ENCODE assay signal across 27 cellular contexts in genomic region chr4:48147621-48148020, GRCh38. TPM values are rescaled to one million over a fixed set of nuclear protein-coding genes. Genes with fewer than 3 reads are reported as not detected.
"Had no signal": no experiment of that assay in that cellular context is flagged by ENCODE, and none has a peak within 500 bp of the region (broad histone marks: within the 10 kb centered on the region; RNA-seq: fewer than 3 reads in every experiment).

No MANE protein-coding gene starts in this region.

- H3K4me3 ChIP-seq: colonic mucosa, esophagus squamous epithelium, gastroesophageal sphincter, heart left ventricle, hepatocyte, left lung, lower lobe of right lung, mucosa of descending colon had no signal

- H3K36me3 ChIP-seq: colonic mucosa had no signal

- ATAC-seq: effector memory CD8-positive, alpha-beta T cell; esophagus mucosa; foreskin keratinocyte; gastroesophageal sphincter; heart left ventricle; left cardiac atrium; left lung; left ventricle myocardium superior; lower lobe of right lung; mucosa of descending colon; naive thymus-derived CD8-positive, alpha-beta T cell had no signal

- H2AFZ ChIP-seq: hepatocyte had no signal

- DNase-seq: colonic mucosa; cortex of kidney; effector CD8-positive, alpha-beta T cell; effector memory CD8-positive, alpha-beta T cell; endodermal cell; erythroblast; esophagus squamous epithelium; foreskin keratinocyte; heart left ventricle; hypothalamus; immature natural killer cell; left cardiac atrium; left lung; left ventricle myocardium superior; lower lobe of right lung; mesenchymal stem cell; mucosa of descending colon; naive B cell; naive thymus-derived CD8-positive, alpha-beta T cell had no signal

- FAIRE-seq: endometrium, frontal cortex, islet of Langerhans, keratinocyte had no signal

- H3K27me3 ChIP-seq: colonic mucosa, esophagus squamous epithelium, foreskin keratinocyte, gastroesophageal sphincter, heart left ventricle, hepatocyte, left lung had no signal

- H3K27ac ChIP-seq: colonic mucosa, epithelial cell of prostate, esophagus squamous epithelium, foreskin keratinocyte, gastroesophageal sphincter, heart left ventricle, hepatocyte, left lung, lower lobe of right lung had no signal

- H3K4me1 ChIP-seq: colonic mucosa, esophagus squamous epithelium, foreskin keratinocyte, left lung, lower lobe of right lung had no signal

- H3K79me2 ChIP-seq: hepatocyte had no signal

- H3K4me2 ChIP-seq: hepatocyte had no signal

- H3K9me3 ChIP-seq: colonic mucosa, esophagus squamous epithelium, gastroesophageal sphincter, heart left ventricle, left lung, lower lobe of right lung, mucosa of descending colon had no signal

RNA-seq across cellular contexts. Expression of gene TXK, which starts 13.6 kb away (rescaled TPM):
- total RNA-seq: foreskin keratinocyte had no signal
- polyA plus RNA-seq: foreskin keratinocyte had no signal
